ENCODE assay signal across 8 cellular contexts in the genomic region with DNA sequence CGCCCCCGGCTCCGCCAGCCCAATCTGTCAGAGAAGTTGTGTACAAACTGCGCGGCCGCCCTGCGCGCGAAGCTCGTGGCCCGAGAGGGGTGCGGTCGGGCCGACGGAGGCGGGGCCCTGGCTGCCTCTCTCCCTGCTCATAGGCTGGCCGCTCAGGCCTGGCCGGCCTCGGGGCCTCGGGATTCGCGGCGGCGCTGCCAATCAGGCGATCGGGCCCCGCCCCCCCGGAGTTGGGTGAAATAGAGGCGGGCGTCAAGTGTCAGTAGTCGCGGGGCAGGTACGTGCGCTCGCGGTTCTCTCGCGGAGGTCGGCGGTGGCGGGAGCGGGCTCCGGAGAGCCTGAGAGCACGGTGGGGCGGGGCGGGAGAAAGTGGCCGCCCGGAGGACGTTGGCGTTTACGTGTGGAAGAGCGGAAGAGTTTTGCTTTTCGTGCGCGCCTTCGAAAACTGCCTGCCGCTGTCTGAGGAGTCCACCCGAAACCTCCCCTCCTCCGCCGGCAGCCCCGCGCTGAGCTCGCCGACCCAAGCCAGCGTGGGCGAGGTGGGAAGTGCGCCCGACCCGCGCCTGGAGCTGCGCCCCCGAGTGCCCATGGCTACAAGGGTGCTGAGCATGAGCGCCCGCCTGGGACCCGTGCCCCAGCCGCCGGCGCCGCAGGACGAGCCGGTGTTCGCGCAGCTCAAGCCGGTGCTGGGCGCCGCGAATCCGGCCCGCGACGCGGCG. TPM values are rescaled to one million over a fixed set of nuclear protein-coding genes. Genes with fewer than 3 reads are reported as not detected.
A peak's percentile ranks its signal among the peaks of the same experiment; 100 is the strongest.
DNase-seq lines count a peak whose midpoint lies in the region; FAIRE-seq and TF ChIP-seq lines count a peak whose summit lies in the region.

Gene KLF5, plus strand, starts transcription at position 265 of the 719 bp plus-strand sequence. Its CDS starts 323 bp downstream, at position 588.

- peaks cover 38% of the 10 kb centered on the region in 2 experiments for H3K4me1 ChIP-seq in neutrophil (ENCODE audit: control insufficient read depth in 1 of 2, insufficient read depth in 1 of 2, low read depth in 1 of 2, low read length in 1 of 2)

- H3K27me3 ChIP-seq in H7 (ENCODE audit: control insufficient read depth, insufficient read depth, low read length): peaks cover 46% of the 10 kb centered on the region
- H3K27me3 ChIP-seq in neutrophil: peaks cover 21% of the 10 kb centered on the region

- TF ChIP-seq CTCF in neutrophil (IDR thresholded peaks at IDR 0.05): peak; percentile 43

- no peak for FAIRE-seq in frontal cortex (lab: Jason Lieb, UNC)

- no peaks in the 10 kb centered on the region for H3K9me3 ChIP-seq in neutrophil

- in situ Hi-C loops in G401 (cut with HindIII; ENCODE audit: low sequenced_read_pairs): no loop called here

- H3K4me3 ChIP-seq in H7 (ENCODE audit: insufficient read depth, low read depth, low read length): peak within 1 kb of the TSS; percentile 71
- peak within 1 kb of the TSS; percentile 81 to 86 for H3K4me3 ChIP-seq in neutrophil (ENCODE audit: low read depth in 1 of 2, low read length in 1 of 2)

- H3K27ac ChIP-seq in neutrophil (peak within 1 kb of the TSS; percentile 91), substantia nigra (ENCODE audit: low read depth, low read length, poor library complexity, severe bottlenecking) (no peak within 1 kb of the TSS)

- H3K36me3 ChIP-seq in H7 (replicated peaks; ENCODE audit: control insufficient read depth, insufficient read depth, low read length) (no peaks in the 10 kb centered on the region; the same call in 1 of the 2 replicates), neutrophil (peaks cover 17% of the 10 kb centered on the region)

- peak; percentile 55 for DNase-seq in G401 (ENCODE audit: low spot score)
- peak; percentile 99 for DNase-seq in H7
- DNase-seq in LoVo (ENCODE audit: low spot score): peak; percentile 98
- peak; percentile 57 for DNase-seq in SIG-M5 (lab: John Stamatoyannopoulos, UW)
- peak; percentile 88 for DNase-seq in activated gamma-delta T cell treated with anti-CD3 and anti-CD28 coated beads, Interleukin-2, amount 50 U/mL, for 16 hours (ENCODE audit: low read depth)
- peak; percentile 90 to 93 for DNase-seq in frontal cortex (ENCODE audit: low spot score in 2 of 2)
- DNase-seq in substantia nigra (lab: John Stamatoyannopoulos, UW): peak; percentile 21 to 92 (median 78)

RNA-seq across cellular contexts. Expression of gene KLF5, which starts in this region (rescaled TPM):
- total RNA-seq in G401 (2014; rRNA removed; shearing (Covaris generic)): not detected in 2 replicates
- 1.5 and 3.8 TPM in 2 replicates for total RNA-seq in H7 (2014; rRNA removed; shearing (Covaris generic))
- 1.6 TPM for total RNA-seq in frontal cortex

Comparison
In these comparisons a context has a peak if more than half of its experiments do, and no peak if none do; other contexts are left out.
1. Peak in DNase-seq in G401; RNA of the gene not detected or under 1 TPM.